ENCODE assay signal across 8 cellular contexts in genomic region chr4:74623041-74623440, GRCh38.
DNase-seq lines count a peak whose midpoint lies in the region; ATAC-seq and TF ChIP-seq lines count a peak whose summit lies in the region.

No MANE protein-coding gene starts in this region.

- H3K4me1 Mint-ChIP-seq in activated CD4-positive, alpha-beta T cell treated with anti-CD3 and anti-CD28 coated beads for 36 hours = peaks cover 31% of the 10 kb centered on the region
- peaks cover 23% of the 10 kb centered on the region for H3K4me1 Mint-ChIP-seq in activated CD8-positive, alpha-beta T cell treated with anti-CD3 and anti-CD28 coated beads for 36 hours (ENCODE audit: low read depth)

- peaks cover 5% of the 10 kb centered on the region for H3K27me3 Mint-ChIP-seq in activated CD4-positive, alpha-beta T cell treated with anti-CD3 and anti-CD28 coated beads for 36 hours
- peaks cover 1% of the 10 kb centered on the region for H3K27me3 Mint-ChIP-seq in activated CD8-positive, alpha-beta T cell treated with anti-CD3 and anti-CD28 coated beads for 36 hours

- peak; percentile 22 for DNase-seq in activated CD4-positive, alpha-beta T cell treated with anti-CD3 and anti-CD28 coated beads for 36 hours
- DNase-seq in activated CD4-positive, alpha-beta T cell treated with anti-CD3 and anti-CD28 coated beads, Interleukin-2, amount 50 U/mL, for 1 hour = no peak
- DNase-seq in H7 (peak; percentile 14), MV-4-11 (lab: John Stamatoyannopoulos, UW) (peak; percentile 59), kidney glomerular epithelial cell (lab: John Stamatoyannopoulos, UW) (peak; percentile 39), NCI-H187 treated with DMSO at 0.1 percent for 48 hours (lab: John Stamatoyannopoulos, UW) (no peak), dorsolateral prefrontal cortex (no peak)
- peak; percentile 33 for DNase-seq in activated CD8-positive, alpha-beta T cell treated with anti-CD3 and anti-CD28 coated beads for 36 hours

- intact Hi-C loops in activated CD4-positive, alpha-beta T cell treated with anti-CD3 and anti-CD28 coated beads for 36 hours (cut with DNase I, micrococcal nuclease) = loop anchor here (2.0 to 5.0 kb wide), 5 partner anchors 49 to 246 kb away; partner anchors contain the start of gene AREG (in 1 of the 2)
- intact Hi-C loops in activated CD8-positive, alpha-beta T cell treated with anti-CD3 and anti-CD28 coated beads for 36 hours (cut with micrococcal nuclease) = no loop called here
- intact Hi-C loops in dorsolateral prefrontal cortex (cut with DNase I) = no loop called here

- H3K4me3 ChIP-seq in H7 (ENCODE audit: insufficient read depth, low read depth, low read length) = no peak overlapping the region
- H3K4me3 ChIP-seq in dorsolateral prefrontal cortex = no peak overlapping the region

- H3K4me3 Mint-ChIP-seq in activated CD4-positive, alpha-beta T cell treated with anti-CD3 and anti-CD28 coated beads for 36 hours = no peak overlapping the region
- H3K4me3 Mint-ChIP-seq in activated CD8-positive, alpha-beta T cell treated with anti-CD3 and anti-CD28 coated beads for 36 hours = no peak overlapping the region

- H3K27me3 ChIP-seq in H7 (ENCODE audit: control insufficient read depth, insufficient read depth, low read length) (no peaks in the 10 kb centered on the region), dorsolateral prefrontal cortex (peaks cover 0 to 6% (median 0%) of the 10 kb centered on the region in 45 donors)

- POLR2A ChIA-PET in activated CD4-positive, alpha-beta T cell treated with anti-CD3 and anti-CD28 coated beads for 36 hours (lab: Charles Lee) = no interaction called here
- POLR2A ChIA-PET in activated CD8-positive, alpha-beta T cell treated with anti-CD3 and anti-CD28 coated beads for 36 hours (lab: Charles Lee) = no interaction called here

- no peaks in the 10 kb centered on the region for H3K36me3 Mint-ChIP-seq in activated CD4-positive, alpha-beta T cell treated with anti-CD3 and anti-CD28 coated beads for 36 hours (ENCODE audit: low read depth)
- no peaks in the 10 kb centered on the region for H3K36me3 Mint-ChIP-seq in activated CD8-positive, alpha-beta T cell treated with anti-CD3 and anti-CD28 coated beads for 36 hours (ENCODE audit: low read depth)

- ATAC-seq in activated CD4-positive, alpha-beta T cell treated with anti-CD3 and anti-CD28 coated beads for 36 hours = peak; percentile 44
- ATAC-seq in activated CD8-positive, alpha-beta T cell treated with anti-CD3 and anti-CD28 coated beads for 36 hours = peak; percentile 70

- CTCF ChIA-PET in activated CD4-positive, alpha-beta T cell treated with anti-CD3 and anti-CD28 coated beads for 36 hours (lab: Charles Lee) = interaction anchor here (0.6 to 2.8 kb wide), 15 partner anchors 12 to 476 kb away, joined by 3 to 13 read pairs (median 5); no protein-coding TSS in a partner anchor
- CTCF ChIA-PET in activated CD8-positive, alpha-beta T cell treated with anti-CD3 and anti-CD28 coated beads for 36 hours (lab: Charles Lee) = interaction anchor here (0.7 to 2.2 kb wide), 15 partner anchors 12 to 302 kb away, joined by 3 to 11 read pairs (median 3); partner anchors contain the start of gene AREG

- no peak overlapping the region for H3K27ac ChIP-seq in dorsolateral prefrontal cortex

- H3K9me3 Mint-ChIP-seq in activated CD4-positive, alpha-beta T cell treated with anti-CD3 and anti-CD28 coated beads for 36 hours (ENCODE audit: low read depth) = no peaks in the 10 kb centered on the region
- no peaks in the 10 kb centered on the region for H3K9me3 Mint-ChIP-seq in activated CD8-positive, alpha-beta T cell treated with anti-CD3 and anti-CD28 coated beads for 36 hours

- H3K36me3 ChIP-seq in H7 (replicated peaks; ENCODE audit: control insufficient read depth, insufficient read depth, low read length) = no peaks in the 10 kb centered on the region

- TF ChIP-seq CTCF in activated CD8-positive, alpha-beta T cell treated with anti-CD3 and anti-CD28 coated beads for 36 hours (IDR thresholded peaks at IDR 0.05) = peak; percentile 62
- TF ChIP-seq CTCF in dorsolateral prefrontal cortex (IDR thresholded peaks at IDR 0.05 in 54 of 56, conservative IDR thresholded peaks at IDR 0.05 in 2 of 56; ENCODE audit: low read depth in 1 of 56, partially characterized antibody in 56 of 56) = peak in 19 of 56 donors; percentile 8 to 36 (median 22)

- H3K27ac Mint-ChIP-seq in activated CD4-positive, alpha-beta T cell treated with anti-CD3 and anti-CD28 coated beads for 36 hours = peak overlapping the region; percentile 32
- no peak overlapping the region for H3K27ac Mint-ChIP-seq in activated CD8-positive, alpha-beta T cell treated with anti-CD3 and anti-CD28 coated beads for 36 hours

Comparison
In these comparisons a context has a peak if more than half of its experiments do, and no peak if none do; other contexts are left out.
1. DNase-seq: peak in activated CD4-positive, alpha-beta T cell treated with anti-CD3 and anti-CD28 coated beads for 36 hours (single experiment), H7 (single experiment), MV-4-11 (single experiment), activated CD8-positive, alpha-beta T cell treated with anti-CD3 and anti-CD28 coated beads for 36 hours (single experiment) and kidney glomerular epithelial cell (single experiment); none in activated CD4-positive, alpha-beta T cell treated with anti-CD3 and anti-CD28 coated beads, Interleukin-2, amount 50 U/mL, for 1 hour (single experiment), NCI-H187 treated with DMSO at 0.1 percent for 48 hours (single experiment) and dorsolateral prefrontal cortex (0 of 10).
2. intact Hi-C loops: an anchor here in activated CD4-positive, alpha-beta T cell treated with anti-CD3 and anti-CD28 coated beads for 36 hours (2.0 to 5.0 kb wide); none called in activated CD8-positive, alpha-beta T cell treated with anti-CD3 and anti-CD28 coated beads for 36 hours and dorsolateral prefrontal cortex.